Comparison of ENCODE assay signal across 1 cellular context in the genomic region with DNA sequence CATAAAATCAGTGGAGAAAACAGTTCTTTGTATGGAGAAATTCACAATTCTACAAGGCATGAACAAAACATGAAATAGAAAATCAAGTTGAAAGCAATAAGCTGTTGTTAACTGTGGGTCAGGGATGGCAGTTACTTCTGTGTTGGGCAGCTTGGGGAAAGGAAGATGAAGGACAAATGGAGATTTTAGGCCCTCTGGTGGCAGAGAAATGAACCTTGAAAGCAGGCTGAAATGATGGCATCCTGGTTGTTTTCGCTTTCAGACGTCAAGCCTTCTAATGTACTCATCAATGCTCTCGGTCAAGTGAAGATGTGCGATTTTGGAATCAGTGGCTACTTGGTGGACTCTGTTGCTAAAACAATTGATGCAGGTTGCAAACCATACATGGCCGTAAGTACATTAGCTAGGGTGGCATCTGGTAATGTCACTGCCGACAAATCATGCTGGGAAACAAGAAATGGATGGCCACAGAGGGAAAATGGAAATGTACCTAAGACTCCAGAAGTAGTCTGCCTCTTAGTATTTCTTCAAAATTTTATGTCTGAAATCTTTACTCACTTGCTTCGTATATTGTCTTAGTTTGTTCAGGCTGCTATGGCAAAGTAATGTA.
TF ChIP-seq lines count a peak whose summit lies in the region.

No MANE protein-coding gene starts in this region.

TF ChIP-seq in SK-N-SH treated with all-trans-retinoic acid at 6 μM for 48 hours, 23 proteins besides CTCF, POLR2A, EP300 and RAD21 (continued from another document):
- TF ChIP-seq, protein P1, sequence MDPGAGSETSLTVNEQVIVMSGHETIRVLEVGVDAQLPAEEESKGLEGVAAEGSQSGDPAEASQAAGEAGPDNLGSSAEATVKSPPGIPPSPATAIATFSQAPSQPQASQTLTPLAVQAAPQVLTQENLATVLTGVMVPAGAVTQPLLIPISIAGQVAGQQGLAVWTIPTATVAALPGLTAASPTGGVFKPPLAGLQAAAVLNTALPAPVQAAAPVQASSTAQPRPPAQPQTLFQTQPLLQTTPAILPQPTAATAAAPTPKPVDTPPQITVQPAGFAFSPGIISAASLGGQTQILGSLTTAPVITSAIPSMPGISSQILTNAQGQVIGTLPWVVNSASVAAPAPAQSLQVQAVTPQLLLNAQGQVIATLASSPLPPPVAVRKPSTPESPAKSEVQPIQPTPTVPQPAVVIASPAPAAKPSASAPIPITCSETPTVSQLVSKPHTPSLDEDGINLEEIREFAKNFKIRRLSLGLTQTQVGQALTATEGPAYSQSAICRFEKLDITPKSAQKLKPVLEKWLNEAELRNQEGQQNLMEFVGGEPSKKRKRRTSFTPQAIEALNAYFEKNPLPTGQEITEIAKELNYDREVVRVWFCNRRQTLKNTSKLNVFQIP (CRISPR knock-in tag; IDR thresholded peaks at IDR 0.05; ENCODE audit: borderline replicate concordance, low read depth), result no peak
- no peak for TF ChIP-seq TOX (CRISPR knock-in tag; IDR thresholded peaks at IDR 0.05; ENCODE audit: borderline replicate concordance)
- no peak for TF ChIP-seq SNAI2 (CRISPR knock-in tag; IDR thresholded peaks at IDR 0.05)
- TF ChIP-seq ZFP30 (CRISPR knock-in tag; IDR thresholded peaks at IDR 0.05), result no peak
- TF ChIP-seq, protein P2, sequence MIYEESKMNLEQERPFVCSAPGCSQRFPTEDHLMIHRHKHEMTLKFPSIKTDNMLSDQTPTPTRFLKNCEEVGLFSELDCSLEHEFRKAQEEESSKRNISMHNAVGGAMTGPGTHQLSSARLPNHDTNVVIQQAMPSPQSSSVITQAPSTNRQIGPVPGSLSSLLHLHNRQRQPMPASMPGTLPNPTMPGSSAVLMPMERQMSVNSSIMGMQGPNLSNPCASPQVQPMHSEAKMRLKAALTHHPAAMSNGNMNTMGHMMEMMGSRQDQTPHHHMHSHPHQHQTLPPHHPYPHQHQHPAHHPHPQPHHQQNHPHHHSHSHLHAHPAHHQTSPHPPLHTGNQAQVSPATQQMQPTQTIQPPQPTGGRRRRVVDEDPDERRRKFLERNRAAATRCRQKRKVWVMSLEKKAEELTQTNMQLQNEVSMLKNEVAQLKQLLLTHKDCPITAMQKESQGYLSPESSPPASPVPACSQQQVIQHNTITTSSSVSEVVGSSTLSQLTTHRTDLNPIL (CRISPR knock-in tag; IDR thresholded peaks at IDR 0.05; ENCODE audit: low read depth), result no peak
- TF ChIP-seq ZC3H10 (CRISPR knock-in tag; IDR thresholded peaks at IDR 0.05), result no peak
- no peak for TF ChIP-seq ZNF565 (CRISPR knock-in tag; conservative IDR thresholded peaks at IDR 0.05; ENCODE audit: low read depth)
